In the genomic region with DNA sequence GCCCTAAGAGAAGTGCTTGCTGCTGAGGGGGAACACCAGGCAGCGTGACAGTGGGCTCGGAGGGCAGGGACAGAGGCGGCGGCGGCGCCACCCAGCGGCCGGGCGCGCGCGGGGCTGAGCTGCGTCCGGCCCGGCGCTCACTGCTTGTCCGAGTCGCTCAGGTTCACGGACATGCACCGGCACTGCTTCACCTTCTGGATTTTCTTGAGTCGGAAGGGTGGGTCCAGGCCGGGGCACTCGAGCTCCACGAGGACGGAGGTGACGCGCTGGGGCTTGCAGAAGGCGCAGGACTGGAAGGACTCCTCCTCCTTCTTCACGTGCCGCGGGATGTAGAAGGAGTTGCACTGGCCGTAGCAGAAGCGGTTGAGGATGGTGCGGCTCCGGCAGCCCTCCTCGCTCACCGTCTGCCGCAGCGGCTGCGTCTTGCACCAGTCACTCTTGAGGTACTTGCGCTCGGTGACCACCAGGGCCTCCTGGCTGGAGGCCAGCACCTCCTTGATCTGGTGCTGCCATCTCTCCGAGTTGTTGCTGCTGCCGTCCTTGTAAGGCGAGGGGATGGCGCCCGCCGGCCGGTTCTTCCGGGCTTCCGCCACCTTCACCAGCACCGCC, we compare ENCODE assay signal across 11 cellular contexts.
DNase-seq lines count a peak whose midpoint lies in the region; ATAC-seq, FAIRE-seq and TF ChIP-seq lines count a peak whose summit lies in the region.
"Had no signal": no experiment of that assay in that cellular context is flagged by ENCODE, and none has a peak within 500 bp of the region (broad histone marks: within the 10 kb centered on the region; RNA-seq: fewer than 3 reads in every experiment).

No MANE protein-coding gene starts in this region.

- H3K9me3 ChIP-seq in kidney (ENCODE audit: control insufficient read depth in 1 of 2, low read length in 2 of 2) = no peaks in the 10 kb centered on the region
- H3K9me3 ChIP-seq in suprapubic skin = no peaks in the 10 kb centered on the region
- H3K9me3 ChIP-seq: right atrium auricular region had no signal

- peak; percentile 5 for DNase-seq in stimulated activated CD4-positive, alpha-beta T cell treated with anti-CD3 and anti-CD28 coated beads, Interleukin-1b, Interleukin-23, amount 100 ng/mL, for 48 hours
- DNase-seq in stimulated activated CD4-positive, alpha-beta T cell treated with anti-CD3 and anti-CD28 coated beads, Interleukin-12 subunit alpha, Interleukin-12 subunit beta, amount 100 ng/mL, for 4 hours = no peak
- DNase-seq in astrocyte of the spinal cord (ENCODE audit: low read depth, low spot score) = peak; percentile 65
- DNase-seq in kidney = peak; percentile 71
- DNase-seq in Ammon's horn (ENCODE audit: low spot score) = no peak
- no peak for DNase-seq in suprapubic skin (ENCODE audit: low spot score in 2 of 2)

- H3K27ac ChIP-seq in kidney (ENCODE audit: low read depth in 2 of 2, low read length in 2 of 2) (no peak overlapping the region), suprapubic skin (no peak overlapping the region)
- H3K27ac ChIP-seq: right atrium auricular region had no signal

- ATAC-seq in HG02852 (IDR thresholded peaks at IDR 0.05; ENCODE audit: unreplicated experiment) (no peak), HG02763 (IDR thresholded peaks at IDR 0.05; ENCODE audit: unreplicated experiment) (no peak)
- ATAC-seq: HCT116 had no signal

- H3K36me3 ChIP-seq in kidney (ENCODE audit: control insufficient read depth in 1 of 2, insufficient read depth in 2 of 2, low read length in 2 of 2) (no peaks in the 10 kb centered on the region), suprapubic skin (no peaks in the 10 kb centered on the region)
- H3K36me3 ChIP-seq: right atrium auricular region had no signal

- H3K4me3 ChIP-seq in astrocyte of the spinal cord (ENCODE audit: low read depth, low read length) (peak overlapping the region; percentile 28), kidney (ENCODE audit: low read length in 2 of 2) (no peak overlapping the region), suprapubic skin (no peak overlapping the region)
- H3K4me3 ChIP-seq: right atrium auricular region had no signal

- 71% methylated on average over 21 of the region's 52 CpGs for WGBS in suprapubic skin

- no peak overlapping the region for H3K9ac ChIP-seq in kidney (ENCODE audit: low read length in 2 of 2)

- intact Hi-C loops in kidney (cut with DNase I) = no loop called here

- H3K4me1 ChIP-seq in kidney (ENCODE audit: control insufficient read depth in 1 of 2, insufficient read depth in 1 of 2, low read depth in 1 of 2, low read length in 2 of 2) = no peaks in the 10 kb centered on the region
- H3K4me1 ChIP-seq in suprapubic skin = no peaks in the 10 kb centered on the region
- H3K4me1 ChIP-seq: right atrium auricular region had no signal

- in situ Hi-C loops in astrocyte of the spinal cord (cut with HindIII; ENCODE audit: low sequenced_read_pairs) = no loop called here

- no peak for FAIRE-seq in kidney (lab: Jason Lieb, UNC)
- FAIRE-seq: TTC549 had no signal

- no peak for TF ChIP-seq POLR2A in suprapubic skin (IDR thresholded peaks at IDR 0.05)

- no peaks in the 10 kb centered on the region for H3K27me3 ChIP-seq in suprapubic skin
- H3K27me3 ChIP-seq: right atrium auricular region had no signal

- TF ChIP-seq CTCF in astrocyte of the spinal cord (IDR thresholded peaks at IDR 0.05; ENCODE audit: low read depth, low read length) (peak; percentile 37), kidney (IDR thresholded peaks at IDR 0.05; ENCODE audit: borderline replicate concordance, extremely low read depth, insufficient read depth) (no peak), suprapubic skin (IDR thresholded peaks at IDR 0.05) (no peak)

- no peak for TF ChIP-seq EP300 in suprapubic skin (IDR thresholded peaks at IDR 0.05)

Comparison
In these comparisons a context has a peak if more than half of its experiments do, and no peak if none do; other contexts are left out.
1. DNase-seq: peak in stimulated activated CD4-positive, alpha-beta T cell treated with anti-CD3 and anti-CD28 coated beads, Interleukin-1b, Interleukin-23, amount 100 ng/mL, for 48 hours (single experiment), astrocyte of the spinal cord (single experiment) and kidney (single experiment); none in stimulated activated CD4-positive, alpha-beta T cell treated with anti-CD3 and anti-CD28 coated beads, Interleukin-12 subunit alpha, Interleukin-12 subunit beta, amount 100 ng/mL, for 4 hours (single experiment), Ammon's horn (single experiment) and suprapubic skin (0 of 2).